In genomic region chr1:58585591-58586151, GRCh38 we compare ENCODE assay signal across 2 cellular contexts.
TF ChIP-seq lines count a peak whose summit lies in the region.

No MANE protein-coding gene starts in this region.

TF ChIP-seq in SK-N-SH, 30 proteins besides CTCF, POLR2A, EP300 and RAD21 (continued from another document):
- no peak for TF ChIP-seq REST (IDR thresholded peaks at IDR 0.05; ENCODE audit: low read depth, low read length)
- TF ChIP-seq YY1 (IDR thresholded peaks at IDR 0.05; ENCODE audit: low read depth) = no peak

TF ChIP-seq in SK-N-SH treated with all-trans-retinoic acid at 6 μM for 48 hours, 23 proteins besides CTCF, POLR2A, EP300 and RAD21 (continued from another document):
- TF ChIP-seq CSRNP3 (CRISPR knock-in tag; IDR thresholded peaks at IDR 0.05) = no peak
- no peak for TF ChIP-seq ZFP30 (CRISPR knock-in tag; IDR thresholded peaks at IDR 0.05)
- TF ChIP-seq TCF4 (CRISPR knock-in tag; IDR thresholded peaks at IDR 0.05; ENCODE audit: borderline replicate concordance) = no peak
- TF ChIP-seq BACH2 (CRISPR knock-in tag; IDR thresholded peaks at IDR 0.05; ENCODE audit: borderline replicate concordance) = no peak
- TF ChIP-seq ARNTL (CRISPR knock-in tag; IDR thresholded peaks at IDR 0.05; ENCODE audit: borderline replicate concordance, low read depth) = no peak
- TF ChIP-seq RARB (CRISPR knock-in tag; IDR thresholded peaks at IDR 0.05) = no peak
- TF ChIP-seq CREB5 (CRISPR knock-in tag; IDR thresholded peaks at IDR 0.05; ENCODE audit: low read depth) = no peak
- no peak for TF ChIP-seq POU6F1 (CRISPR knock-in tag; IDR thresholded peaks at IDR 0.05; ENCODE audit: borderline replicate concordance, low read depth)
